ENCODE assay signal across 8 cellular contexts in the genomic region with DNA sequence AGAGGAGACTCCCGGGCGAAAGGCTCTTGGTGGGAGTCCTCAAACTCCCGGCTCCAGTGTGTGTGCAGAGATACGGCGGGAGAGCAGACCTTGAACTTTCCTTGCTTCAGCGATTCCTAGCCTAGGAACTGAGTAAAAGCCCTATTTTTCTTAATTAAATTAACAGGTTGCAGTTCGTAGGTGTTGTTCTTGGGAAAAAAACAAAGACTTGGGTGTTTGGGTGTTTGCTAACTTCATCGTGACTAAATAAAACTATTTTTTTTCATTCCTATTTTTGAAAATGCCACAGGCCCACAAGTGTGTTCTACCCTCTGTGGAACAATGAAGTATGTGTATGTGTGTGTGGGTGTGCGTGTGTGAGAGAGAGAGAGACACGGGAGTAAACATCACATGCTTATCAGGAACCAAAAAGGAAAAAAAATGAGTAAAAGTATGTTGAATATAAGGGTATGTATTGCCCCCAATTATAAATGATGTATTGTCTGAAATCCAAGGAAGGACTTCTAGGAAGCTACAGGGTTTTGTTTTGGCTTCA. TPM values are rescaled to one million over a fixed set of nuclear protein-coding genes. Genes with fewer than 3 reads are reported as not detected.
DNase-seq lines count a peak whose midpoint lies in the region; TF ChIP-seq lines count a peak whose summit lies in the region.

No MANE protein-coding gene starts in this region.

- peak overlapping the region in 1 of 2 experiments; percentile 97 for H3K14ac ChIP-seq in mesenchymal stem cell (ENCODE audit: low read length in 2 of 2)

- H3K27me3 Mint-ChIP-seq in HFFc6 (ENCODE audit: insufficient read depth): 0 out of 2 replicates have a peak, but pooled peaks cover 4% of the 10 kb centered on the region

- 3% methylated on average over 3 of the region's 10 CpGs for WGBS in mesenchymal stem cell

- peaks cover 44% of the 10 kb centered on the region for H3K4me1 Mint-ChIP-seq in HFFc6 (ENCODE audit: low read depth)

- intact Hi-C loops in OCI-LY7 (cut with micrococcal nuclease; ENCODE audit: unreplicated experiment) (loop anchor here (1.0 to 2.0 kb wide), 2 partner anchors 30 to 78 kb away; partner anchors contain the start of genes IRAK4, PUS7L and TWF1), uterus (cut with DNase I; ENCODE audit: low total_unique reads) (no loop called here)

- H3K4me1 ChIP-seq in OCI-LY7 (ENCODE audit: insufficient read depth, low read length, poor library complexity, severe bottlenecking): peaks cover 14% of the 10 kb centered on the region
- H3K4me1 ChIP-seq in mesenchymal stem cell (ENCODE audit: control insufficient read depth, insufficient read depth, low read depth, low read length): peaks cover 1% of the 10 kb centered on the region
- H3K4me1 ChIP-seq in uterus: no peaks in the 10 kb centered on the region

- H2AK5ac ChIP-seq in mesenchymal stem cell (ENCODE audit: low read length, severe bottlenecking): no peak overlapping the region

- peak overlapping the region; percentile 96 for H4K91ac ChIP-seq in mesenchymal stem cell (ENCODE audit: low read length)

- H3K36me3 ChIP-seq in OCI-LY7 (ENCODE audit: insufficient read depth, low read length): no peaks in the 10 kb centered on the region
- H3K36me3 ChIP-seq in mesenchymal stem cell (ENCODE audit: control insufficient read depth in 1 of 2, insufficient read depth in 2 of 2, low read depth in 1 of 2, low read length in 2 of 2): no peaks in the 10 kb centered on the region
- no peaks in the 10 kb centered on the region for H3K36me3 ChIP-seq in uterus

- H2BK15ac ChIP-seq in mesenchymal stem cell (ENCODE audit: low read depth, poor library complexity, severe bottlenecking): no peak overlapping the region

- TF ChIP-seq POLR2A in uterus (IDR thresholded peaks at IDR 0.05): no peak

- H2AFZ ChIP-seq in OCI-LY7 (ENCODE audit: low read length) (peak overlapping the region; percentile 97), mesenchymal stem cell (ENCODE audit: low read depth, low read length) (peak overlapping the region; percentile 21)

- H3K4ac ChIP-seq in mesenchymal stem cell (ENCODE audit: low read depth in 1 of 2, low read length in 2 of 2): peak overlapping the region; percentile 75 to 96

- peak overlapping the region; percentile 84 for H3K4me3 Mint-ChIP-seq in HFFc6

- no peaks in the 10 kb centered on the region for H3K9me2 ChIP-seq in OCI-LY7 (ENCODE audit: insufficient read depth, low read length)

- no peak overlapping the region for H3K23ac ChIP-seq in mesenchymal stem cell (ENCODE audit: low read length in 2 of 2)

- H3K9me3 Mint-ChIP-seq in HFFc6: no peaks in the 10 kb centered on the region

- H3K9me3 ChIP-seq in OCI-LY7 (ENCODE audit: low read length): no peaks in the 10 kb centered on the region
- no peaks in the 10 kb centered on the region for H3K9me3 ChIP-seq in mesenchymal stem cell (ENCODE audit: control insufficient read depth, low read length)
- no peaks in the 10 kb centered on the region for H3K9me3 ChIP-seq in uterus

- peak overlapping the region; percentile 96 for H4K8ac ChIP-seq in mesenchymal stem cell (ENCODE audit: low read length)

- TF ChIP-seq CTCF in HFFc6 (IDR thresholded peaks at IDR 0.05): no peak
- no peak for TF ChIP-seq CTCF in OCI-LY7 (conservative IDR thresholded peaks at IDR 0.05; ENCODE audit: low read length)
- TF ChIP-seq CTCF in uterus (IDR thresholded peaks at IDR 0.05): no peak

- peak overlapping the region; percentile 80 for H2BK120ac ChIP-seq in mesenchymal stem cell (ENCODE audit: low read depth, low read length)

- H3K36me3 Mint-ChIP-seq in HFFc6 (ENCODE audit: low read depth): no peaks in the 10 kb centered on the region

- peak overlapping the region; percentile 74 for H3K4me2 ChIP-seq in OCI-LY7 (ENCODE audit: low read length)
- peak overlapping the region; percentile 93 for H3K4me2 ChIP-seq in mesenchymal stem cell (ENCODE audit: low read length, poor library complexity, severe bottlenecking)

- H3K27me3 ChIP-seq in mesenchymal stem cell (ENCODE audit: control insufficient read depth in 1 of 2, insufficient read depth in 1 of 2, low read length in 2 of 2) (no peaks in the 10 kb centered on the region), uterus (no peaks in the 10 kb centered on the region)

- H3K18ac ChIP-seq in mesenchymal stem cell (ENCODE audit: low read depth in 1 of 2, low read length in 2 of 2): peak overlapping the region; percentile 88 to 97

- DNase-seq in NCI-H146 treated with DMSO at 0.1 percent for 48 hours (lab: John Stamatoyannopoulos, UW; ENCODE audit: unreplicated experiment) (peak; percentile 22), NCI-H146 (lab: John Stamatoyannopoulos, UW) (no peak), HFFc6 (peak; percentile 27), OCI-LY7 (ENCODE audit: low spot score) (no peak), dermis blood vessel endothelial cell (peak; percentile 40), mesenchymal stem cell (peak; percentile 61), uterus (peak in 1 of 2 donors; percentile 17), retina (no peak)

- H3K79me1 ChIP-seq in mesenchymal stem cell (replicated peaks; ENCODE audit: low read length, poor library complexity, severe bottlenecking): peaks cover 1% of the 10 kb centered on the region

- peak overlapping the region; percentile 83 for H3K4me3 ChIP-seq in OCI-LY7 (ENCODE audit: low read depth, low read length, poor library complexity, severe bottlenecking)
- peak overlapping the region; percentile 87 to 89 for H3K4me3 ChIP-seq in mesenchymal stem cell (ENCODE audit: insufficient read depth in 1 of 2, low read depth in 1 of 2, low read length in 2 of 2)
- peak overlapping the region; percentile 50 to 71 for H3K4me3 ChIP-seq in uterus

- no peaks in the 10 kb centered on the region for H4K20me1 ChIP-seq in OCI-LY7 (ENCODE audit: insufficient read depth, low read length)

- peak overlapping the region; percentile 94 for H3K9ac ChIP-seq in mesenchymal stem cell (ENCODE audit: low read length)

- H2BK12ac ChIP-seq in mesenchymal stem cell (ENCODE audit: low read length in 2 of 2): no peak overlapping the region

- BruUV-seq in OCI-LY7 (replicated peaks; lab: Mats Ljungman, UMichigan): TSS peak; percentile 68

- peak overlapping the region; percentile 67 for H3K27ac Mint-ChIP-seq in HFFc6

- CTCF ChIA-PET in OCI-LY7 (lab: Charles Lee; ENCODE audit: unreplicated experiment): no interaction called here

- H3K27ac ChIP-seq in OCI-LY7 (ENCODE audit: low read depth, low read length, poor library complexity, severe bottlenecking) (peak overlapping the region; percentile 28), mesenchymal stem cell (ENCODE audit: low read length, poor library complexity, severe bottlenecking) (peak overlapping the region; percentile 49), uterus (peak overlapping the region; percentile 86 to 89)

- POLR2A ChIA-PET in OCI-LY7 (lab: Charles Lee): interaction anchor here (1.2 to 5.8 kb wide), 3 partner anchors 26 to 77 kb away, joined by 4 to 42 read pairs (median 6); partner anchors contain the start of gene TWF1

- H2BK5ac ChIP-seq in mesenchymal stem cell (ENCODE audit: low read depth, low read length, poor library complexity, severe bottlenecking): peak overlapping the region; percentile 71

- no peaks in the 10 kb centered on the region for H3K79me2 ChIP-seq in OCI-LY7 (ENCODE audit: insufficient read depth, low read depth, low read length)

RNA-seq across cellular contexts. Expression of gene TMEM117, which starts 0.6 kb away (rescaled TPM):
- total RNA-seq in HFFc6 (2021; fragmentation: NEBNext Ultra II Directional; extraction: Animal tissue kit (Norgen Biotek cat#: 25700)): 1 to 10 TPM; 5.5 to 8.8 (median 7.0) TPM
- 0.95 and 2.3 TPM in 2 replicates for total RNA-seq in OCI-LY7 (2014; rRNA removed; shearing (Covaris generic))
- total RNA-seq in OCI-LY7 (2022) (6.4 and 7.1 TPM in 2 replicates), dermis blood vessel endothelial cell (3.4 and 4.8 TPM in 2 replicates), uterus (10 to 100 TPM in 1 of 4 donors, 1 to 10 TPM in 3; 1.0 to 34.4 (median 6.1) TPM)
- polyA plus RNA-seq in mesenchymal stem cell (2013, experiment 1 of 2): 8.9 TPM
- polyA plus RNA-seq in mesenchymal stem cell (2013, experiment 2 of 2): 10.1 TPM

RNA-seq across cellular contexts. Expression of gene TWF1, which starts 30.4 kb away (rescaled TPM):
- 100 to 1,000 TPM; 146 to 165 (median 153) TPM for total RNA-seq in HFFc6 (2021; fragmentation: NEBNext Ultra II Directional; extraction: Animal tissue kit (Norgen Biotek cat#: 25700))
- 20.6 and 29.4 TPM in 2 replicates for total RNA-seq in OCI-LY7 (2014; rRNA removed; shearing (Covaris generic))
- total RNA-seq in OCI-LY7 (2022) (22.0 and 26.1 TPM in 2 replicates), dermis blood vessel endothelial cell (127 and 157 TPM in 2 replicates), uterus (100 to 1,000 TPM in 1 of 4 donors, 10 to 100 TPM in 3; 21.8 to 113 (median 71.4) TPM)
- polyA plus RNA-seq in mesenchymal stem cell (2013, experiment 1 of 2): 78.9 TPM
- 82.7 TPM for polyA plus RNA-seq in mesenchymal stem cell (2013, experiment 2 of 2)

Comparison
In these comparisons a context has a peak if more than half of its experiments do, and no peak if none do; other contexts are left out.
1. DNase-seq: peak in NCI-H146 treated with DMSO at 0.1 percent for 48 hours (single experiment), HFFc6 (single experiment), dermis blood vessel endothelial cell (single experiment) and mesenchymal stem cell (single experiment); none in NCI-H146 (single experiment), OCI-LY7 (single experiment) and retina (single experiment).
2. H3K27ac ChIP-seq: peak in every context shown above with its lines; median percentile 88 in uterus; 49 in mesenchymal stem cell; 28 in OCI-LY7.
3. Peak in every context shown above with its lines, with median percentiles within 50 percentile points of each other: H3K4me3 ChIP-seq.